In genomic region chr9:38391278-38392118, GRCh38 we compare ENCODE assay signal across 8 cellular contexts. TPM values are rescaled to one million over a fixed set of nuclear protein-coding genes. Genes with fewer than 3 reads are reported as not detected.
DNase-seq lines count a peak whose midpoint lies in the region; ATAC-seq and TF ChIP-seq lines count a peak whose summit lies in the region.

No MANE protein-coding gene starts in this region.

- H3K4me3 Mint-ChIP-seq in CD4-positive, alpha-beta T cell = peak overlapping the region; percentile 97
- peak overlapping the region; percentile 95 for H3K4me3 Mint-ChIP-seq in neural crest cell

- no peak for DNase-seq in CD4-positive, alpha-beta T cell
- DNase-seq in LNCaP clone FGC (ENCODE audit: low read depth) = no peak
- DNase-seq in dorsolateral prefrontal cortex = peak in 1 of 10 donors; percentile 32
- DNase-seq in neural crest cell (ENCODE audit: low read depth, low spot score) = no peak
- no peak for DNase-seq in left lobe of liver (ENCODE audit: low spot score)
- DNase-seq in NK-92 (lab: John Stamatoyannopoulos, UW; ENCODE audit: unreplicated experiment) = no peak
- DNase-seq in NCI-H1092 treated with DMSO at 0.1 percent for 48 hours (lab: John Stamatoyannopoulos, UW) = no peak

- H3K4me3 ChIP-seq in LNCaP clone FGC (ENCODE audit: low read depth, low read length) (peak overlapping the region; percentile 89; the same call in 1 of the 2 replicates), dorsolateral prefrontal cortex (peak overlapping the region in 44 of 59 donors; percentile 65 to 91 (median 80))

- CTCF ChIA-PET in CD4-positive, alpha-beta T cell (lab: Charles Lee) = no interaction called here

- H3K27me3 ChIP-seq in CD4-positive, alpha-beta T cell (ENCODE audit: control insufficient read depth, insufficient read depth, low read length) = no peaks in the 10 kb centered on the region
- H3K27me3 ChIP-seq in dorsolateral prefrontal cortex = no peaks in the 10 kb centered on the region

- POLR2A ChIA-PET in CD4-positive, alpha-beta T cell (lab: Charles Lee) = no interaction called here

- H3K9me3 ChIP-seq in CD4-positive, alpha-beta T cell (ENCODE audit: control insufficient read depth, low read length) = no peaks in the 10 kb centered on the region

- H3K27me3 Mint-ChIP-seq in CD4-positive, alpha-beta T cell = peaks cover 5% of the 10 kb centered on the region
- H3K27me3 Mint-ChIP-seq in neural crest cell (ENCODE audit: low read depth) = peaks cover 9% of the 10 kb centered on the region

- H3K4me1 Mint-ChIP-seq in CD4-positive, alpha-beta T cell (ENCODE audit: low read depth) = peaks cover 15% of the 10 kb centered on the region
- H3K4me1 Mint-ChIP-seq in neural crest cell = peaks cover 44% of the 10 kb centered on the region

- peak overlapping the region; percentile 43 for H3K27ac Mint-ChIP-seq in CD4-positive, alpha-beta T cell
- no peak overlapping the region for H3K27ac Mint-ChIP-seq in neural crest cell (ENCODE audit: unreplicated experiment)

- intact Hi-C loops in CD4-positive, alpha-beta T cell (cut with DNase I, micrococcal nuclease) = no loop called here
- intact Hi-C loops in dorsolateral prefrontal cortex (cut with DNase I) = loop anchor here (5.0 to 10.0 kb wide), 2 partner anchors 489 to 807 kb away; partner anchors contain the start of gene SLC25A51 (in 1 of the 2)

- no peak overlapping the region for H3K27ac ChIP-seq in CD4-positive, alpha-beta T cell (ENCODE audit: low read depth, low read length)
- no peak overlapping the region for H3K27ac ChIP-seq in dorsolateral prefrontal cortex

- peaks cover 18% of the 10 kb centered on the region for H3K36me3 Mint-ChIP-seq in CD4-positive, alpha-beta T cell (ENCODE audit: low read depth)
- H3K36me3 Mint-ChIP-seq in neural crest cell (ENCODE audit: low read depth) = peaks cover 6% of the 10 kb centered on the region

- no peak for ATAC-seq in CD4-positive, alpha-beta T cell (ENCODE audit: poor library complexity)
- ATAC-seq in GM19351 (IDR thresholded peaks at IDR 0.05; ENCODE audit: unreplicated experiment) = no peak
- ATAC-seq in left lobe of liver = no peak

- H3K9me3 Mint-ChIP-seq in CD4-positive, alpha-beta T cell = no peaks in the 10 kb centered on the region
- no peaks in the 10 kb centered on the region for H3K9me3 Mint-ChIP-seq in neural crest cell

- no peak for TF ChIP-seq CTCF in CD4-positive, alpha-beta T cell (IDR thresholded peaks at IDR 0.05)
- no peak for TF ChIP-seq CTCF in LNCaP clone FGC (IDR thresholded peaks at IDR 0.05; ENCODE audit: control insufficient read depth, extremely low read depth, insufficient read depth)
- no peak for TF ChIP-seq CTCF in dorsolateral prefrontal cortex (IDR thresholded peaks at IDR 0.05 in 54 of 56, conservative IDR thresholded peaks at IDR 0.05 in 2 of 56; ENCODE audit: low read depth in 1 of 56, partially characterized antibody in 56 of 56)
- no peak for TF ChIP-seq CTCF in neural crest cell (conservative IDR thresholded peaks at IDR 0.05)

RNA-seq across cellular contexts. Expression of gene ALDH1B1, which starts 1.0 kb away (rescaled TPM):
- total RNA-seq in CD4-positive, alpha-beta T cell = under 1 TPM; 0.19 to 0.20 TPM
- total RNA-seq in dorsolateral prefrontal cortex = 10 to 100 TPM in 49 of 120 experiments, 1 to 10 TPM in 71; 5.5 to 19.4 (median 9.7) TPM
- total RNA-seq in neural crest cell = 32.9 and 37.3 TPM in 2 replicates
- total RNA-seq in left lobe of liver = 53.7 TPM

RNA-seq across cellular contexts. Expression of gene IGFBPL1, which starts 32.8 kb away (rescaled TPM):
- total RNA-seq in CD4-positive, alpha-beta T cell = not detected
- total RNA-seq in dorsolateral prefrontal cortex = 1 to 10 TPM in 97 of 120 experiments, under 1 TPM in 21, not detected in 2; 0.45 to 4.4 (median 1.7) TPM
- total RNA-seq in neural crest cell = 58.9 and 63.8 TPM in 2 replicates
- total RNA-seq in left lobe of liver = not detected

Comparison
In these comparisons a context has a peak if more than half of its experiments do, and no peak if none do; other contexts are left out.
1. RNA of gene ALDH1B1, which starts 1.0 kb away (total RNA-seq): 53.7 TPM in left lobe of liver (single experiment), 32.9 to 37.3 TPM in neural crest cell and 5.5 to 19.4 TPM in dorsolateral prefrontal cortex; 0.19 to 0.20 TPM in CD4-positive, alpha-beta T cell; every median in the first group is over 4 times any median in the second.
2. RNA of gene IGFBPL1, which starts 32.8 kb away (total RNA-seq): 58.9 to 63.8 TPM in neural crest cell; 0.45 to 4.4 TPM in dorsolateral prefrontal cortex, not detected in left lobe of liver (single experiment) and not detected in CD4-positive, alpha-beta T cell; every median in the first group is over 10 times any median in the second.
3. intact Hi-C loops: an anchor here in dorsolateral prefrontal cortex (5.0 to 10.0 kb wide); none called in CD4-positive, alpha-beta T cell.